ENCODE assay signal across 9 cellular contexts in genomic region chr5:168365581-168366081, GRCh38.
A peak's percentile ranks its signal among the peaks of the same experiment; 100 is the strongest.
DNase-seq lines count a peak whose midpoint lies in the region; ATAC-seq, FAIRE-seq and TF ChIP-seq lines count a peak whose summit lies in the region.
"Had no signal": no experiment of that assay in that cellular context is flagged by ENCODE, and none has a peak within 500 bp of the region (broad histone marks: within the 10 kb centered on the region; RNA-seq: fewer than 3 reads in every experiment).

No MANE protein-coding gene starts in this region.

- TF ChIP-seq CTCF in BE2C (IDR thresholded peaks at IDR 0.05; ENCODE audit: low read depth, low read length): peak; percentile 14; the same call in 1 of the 2 replicates
- peak; percentile 17 for TF ChIP-seq CTCF in mucosa of descending colon (IDR thresholded peaks at IDR 0.05)
- no peak for TF ChIP-seq CTCF in CD4-positive, alpha-beta T cell (IDR thresholded peaks at IDR 0.05)

- ATAC-seq in esophagus mucosa (peak; percentile 83), mucosa of descending colon (peak; percentile 75), GM18867 (IDR thresholded peaks at IDR 0.05; ENCODE audit: unreplicated experiment) (no peak)
- ATAC-seq in CD4-positive, alpha-beta T cell (ENCODE audit: poor library complexity): no peak

- H3K27ac ChIP-seq in CD4-positive, alpha-beta T cell (ENCODE audit: low read depth, low read length): no peak overlapping the region

- CTCF ChIA-PET in CD4-positive, alpha-beta T cell (lab: Charles Lee): no interaction called here

- H3K9me3 ChIP-seq in BE2C: no peaks in the 10 kb centered on the region
- H3K9me3 ChIP-seq in mucosa of descending colon: no peaks in the 10 kb centered on the region
- H3K9me3 ChIP-seq in CD4-positive, alpha-beta T cell (ENCODE audit: control insufficient read depth, low read length): no peaks in the 10 kb centered on the region

- intact Hi-C loops in mucosa of descending colon (cut with DNase I, micrococcal nuclease): no loop called here
- intact Hi-C loops in CD4-positive, alpha-beta T cell (cut with DNase I, micrococcal nuclease): no loop called here

- H3K27me3 ChIP-seq in BE2C: peaks cover 5% of the 10 kb centered on the region
- H3K27me3 ChIP-seq in CD4-positive, alpha-beta T cell (ENCODE audit: control insufficient read depth, insufficient read depth, low read length): no peaks in the 10 kb centered on the region

- TF ChIP-seq POLR2A in GM12891 (IDR thresholded peaks at IDR 0.05; ENCODE audit: low read depth, low read length): no peak

- H3K4me3 ChIP-seq in BE2C (ENCODE audit: low read depth, low read length) (no peak overlapping the region), mucosa of descending colon (no peak overlapping the region)

- DNase-seq in BE2C (no peak), NCI-H226 (peak; percentile 88), mucosa of descending colon (peak; percentile 57 to 80 (median 68)), GM12891 (ENCODE audit: insufficient read length, low spot score) (no peak), SHP77 (lab: John Stamatoyannopoulos, UW) (no peak)
- no peak for DNase-seq in CD4-positive, alpha-beta T cell

- H3K36me3 Mint-ChIP-seq in CD4-positive, alpha-beta T cell (ENCODE audit: low read depth): no peaks in the 10 kb centered on the region
- H3K36me3 Mint-ChIP-seq: activated naive CD4-positive, alpha-beta T cell treated with anti-CD3 and anti-CD28 coated beads, Interleukin-2, amount 50 U/mL, for 24 hours had no signal

- H3K9me3 Mint-ChIP-seq in CD4-positive, alpha-beta T cell: no peaks in the 10 kb centered on the region
- H3K9me3 Mint-ChIP-seq: activated naive CD4-positive, alpha-beta T cell treated with anti-CD3 and anti-CD28 coated beads, Interleukin-2, amount 50 U/mL, for 24 hours had no signal

- no peak overlapping the region for H3K4me3 Mint-ChIP-seq in CD4-positive, alpha-beta T cell
- H3K4me3 Mint-ChIP-seq: activated naive CD4-positive, alpha-beta T cell treated with anti-CD3 and anti-CD28 coated beads, Interleukin-2, amount 50 U/mL, for 24 hours had no signal

- H3K36me3 ChIP-seq in BE2C (no peaks in the 10 kb centered on the region), mucosa of descending colon (ENCODE audit: low read depth) (no peaks in the 10 kb centered on the region)

- H3K4me1 ChIP-seq in BE2C: no peaks in the 10 kb centered on the region
- peaks cover 8% of the 10 kb centered on the region for H3K4me1 ChIP-seq in mucosa of descending colon (ENCODE audit: low read depth)

- POLR2A ChIA-PET in CD4-positive, alpha-beta T cell (lab: Charles Lee): no interaction called here

- H3K27ac Mint-ChIP-seq in CD4-positive, alpha-beta T cell: no peak overlapping the region
- H3K27ac Mint-ChIP-seq: activated naive CD4-positive, alpha-beta T cell treated with anti-CD3 and anti-CD28 coated beads, Interleukin-2, amount 50 U/mL, for 24 hours had no signal

- FAIRE-seq in GM12891 (lab: Jason Lieb, UNC): no peak

- peaks cover 5% of the 10 kb centered on the region for H3K27me3 Mint-ChIP-seq in CD4-positive, alpha-beta T cell

- H3K4me1 Mint-ChIP-seq in CD4-positive, alpha-beta T cell (ENCODE audit: low read depth): no peaks in the 10 kb centered on the region
- H3K4me1 Mint-ChIP-seq: activated naive CD4-positive, alpha-beta T cell treated with anti-CD3 and anti-CD28 coated beads, Interleukin-2, amount 50 U/mL, for 24 hours had no signal

TF ChIP-seq in GM12891, 5 proteins besides CTCF, POLR2A, EP300 and RAD21:
- TF ChIP-seq TAF1 (IDR thresholded peaks at IDR 0.05; ENCODE audit: low read depth, low read length): no peak
- no peak for TF ChIP-seq POU2F2 (IDR thresholded peaks at IDR 0.05; ENCODE audit: low read depth, low read length)
- no peak for TF ChIP-seq SPI1 (IDR thresholded peaks at IDR 0.05; ENCODE audit: low read depth, low read length)
- TF ChIP-seq PAX5 (IDR thresholded peaks at IDR 0.05; ENCODE audit: insufficient read depth, low read length, severe bottlenecking): no peak
- no peak for TF ChIP-seq POLR2AphosphoS5 (IDR thresholded peaks at IDR 0.05; ENCODE audit: low read depth, low read length)

Comparison
In these comparisons a context has a peak if more than half of its experiments do, and no peak if none do; other contexts are left out.
1. DNase-seq: peak in NCI-H226 (single experiment) and mucosa of descending colon (3 of 3); none in BE2C (single experiment), GM12891 (single experiment), CD4-positive, alpha-beta T cell (0 of 10) and SHP77 (0 of 2).
2. ATAC-seq: peak in esophagus mucosa (single experiment) and mucosa of descending colon (single experiment); none in CD4-positive, alpha-beta T cell (single experiment) and GM18867 (single experiment).